ENCODE assay signal across 23 cellular contexts in genomic region chr5:75690669-75691068, GRCh38. TPM values are rescaled to one million over a fixed set of nuclear protein-coding genes. Genes with fewer than 3 reads are reported as not detected.
DNase-seq lines count a peak whose midpoint lies in the region; ATAC-seq and TF ChIP-seq lines count a peak whose summit lies in the region.
"Had no signal": no experiment of that assay in that cellular context is flagged by ENCODE, and none has a peak within 500 bp of the region (broad histone marks: within the 10 kb centered on the region; RNA-seq: fewer than 3 reads in every experiment).

No MANE protein-coding gene starts in this region.

- H3K27me3 Mint-ChIP-seq in T-helper 1 cell treated with Interleukin-12 subunit alpha and Interleukin-12 subunit beta and Interleukin-4 antibody, amounts not matched to agents 30 μg/mL and 1 μg/mL, for 36 hours (ENCODE audit: low read depth): no peaks in the 10 kb centered on the region
- H3K27me3 Mint-ChIP-seq: CD4-positive, alpha-beta memory T cell had no signal

- no peaks in the 10 kb centered on the region for H3K9me3 Mint-ChIP-seq in T-helper 1 cell treated with Interleukin-12 subunit alpha and Interleukin-12 subunit beta and Interleukin-4 antibody, amounts not matched to agents 30 μg/mL and 1 μg/mL, for 36 hours
- H3K9me3 Mint-ChIP-seq: CD4-positive, alpha-beta memory T cell had no signal

- no peak overlapping the region for H3K4me3 ChIP-seq in BE2C (ENCODE audit: low read depth, low read length)
- H3K4me3 ChIP-seq: BLaER1 treated with 17β-estradiol and CSF1 and Interleukin-3, amounts not matched to agents 10 nM and 100 nM had no signal

- no peaks in the 10 kb centered on the region for H3K27me3 ChIP-seq in BE2C
- H3K27me3 ChIP-seq: BLaER1 treated with 17β-estradiol and CSF1 and Interleukin-3, amounts not matched to agents 10 nM and 100 nM had no signal

- ATAC-seq in activated CD4-positive, CD25-positive, alpha-beta regulatory T cell treated with anti-CD3 and anti-CD28 coated beads, Interleukin-2, amount 50 U/mL, for 24 hours: peak; percentile 25 to 38
- no peak for ATAC-seq in HG03460 (IDR thresholded peaks at IDR 0.05; ENCODE audit: unreplicated experiment)
- ATAC-seq: PC-3 had no signal

- no peak for TF ChIP-seq CTCF in BE2C (IDR thresholded peaks at IDR 0.05; ENCODE audit: low read depth, low read length)

- no peaks in the 10 kb centered on the region for H3K9me3 ChIP-seq in BE2C
- H3K9me3 ChIP-seq: BLaER1 treated with 17β-estradiol and CSF1 and Interleukin-3, amounts not matched to agents 10 nM and 100 nM; Caco-2 had no signal

- H3K27ac Mint-ChIP-seq in T-helper 1 cell treated with Interleukin-12 subunit alpha and Interleukin-12 subunit beta and Interleukin-4 antibody, amounts not matched to agents 30 μg/mL and 1 μg/mL, for 36 hours: peak overlapping the region; percentile 43
- H3K27ac Mint-ChIP-seq: CD4-positive, alpha-beta memory T cell had no signal

- H3K36me3 ChIP-seq in BE2C: peaks cover 47% of the 10 kb centered on the region

- peaks cover 26% of the 10 kb centered on the region for H3K36me3 Mint-ChIP-seq in T-helper 1 cell treated with Interleukin-12 subunit alpha and Interleukin-12 subunit beta and Interleukin-4 antibody, amounts not matched to agents 30 μg/mL and 1 μg/mL, for 36 hours (ENCODE audit: low read depth)

- H3K4me3 Mint-ChIP-seq in T-helper 1 cell treated with Interleukin-12 subunit alpha and Interleukin-12 subunit beta and Interleukin-4 antibody, amounts not matched to agents 30 μg/mL and 1 μg/mL, for 36 hours: no peak overlapping the region
- H3K4me3 Mint-ChIP-seq: CD4-positive, alpha-beta memory T cell had no signal

- DNase-seq in activated CD4-positive, CD25-positive, alpha-beta regulatory T cell (lab: John Stamatoyannopoulos, UW): no peak
- DNase-seq in BE2C (peak; percentile 24), amniotic epithelial cell (ENCODE audit: low read depth) (peak; percentile 24), DMS53 (lab: John Stamatoyannopoulos, UW) (no peak), NCI-H1105 treated with DMSO at 0.1 percent for 48 hours (lab: John Stamatoyannopoulos, UW) (no peak)
- DNase-seq: ACHN; Caco-2; CD4-positive, alpha-beta memory T cell; DMS 273 treated with DMSO at 0.1 percent for 48 hours; DND-41; GOT3; HCEC 1CT; NCI-H1105; NCI-H2029 treated with DMSO at 0.1 percent for 48 hours; NCI-H446; NCI-H526 treated with DMSO at 0.1 percent for 48 hours; PC-3; RPMI8226; SHP77 had no signal

- peaks cover 4% of the 10 kb centered on the region for H3K4me1 Mint-ChIP-seq in T-helper 1 cell treated with Interleukin-12 subunit alpha and Interleukin-12 subunit beta and Interleukin-4 antibody, amounts not matched to agents 30 μg/mL and 1 μg/mL, for 36 hours (ENCODE audit: low read depth)

- H3K4me1 ChIP-seq in BE2C: peaks cover 19% of the 10 kb centered on the region
- H3K4me1 ChIP-seq: BLaER1 treated with 17β-estradiol and CSF1 and Interleukin-3, amounts not matched to agents 10 nM and 100 nM; Caco-2 had no signal

RNA-seq across cellular contexts. Expression of gene POC5, which starts 26.6 kb away (rescaled TPM):
- polyA plus RNA-seq in BE2C (2012; ENCODE audit: insufficient read depth, insufficient read length, low read depth): 16.3 TPM

Comparison
In these comparisons a context has a peak if more than half of its experiments do, and no peak if none do; other contexts are left out.
1. DNase-seq: peak in BE2C (single experiment) and amniotic epithelial cell (single experiment); none in activated CD4-positive, CD25-positive, alpha-beta regulatory T cell (0 of 4), DMS53 (single experiment) and NCI-H1105 treated with DMSO at 0.1 percent for 48 hours (single experiment).